ENCODE assay signal across 1 cellular context in the genomic region with DNA sequence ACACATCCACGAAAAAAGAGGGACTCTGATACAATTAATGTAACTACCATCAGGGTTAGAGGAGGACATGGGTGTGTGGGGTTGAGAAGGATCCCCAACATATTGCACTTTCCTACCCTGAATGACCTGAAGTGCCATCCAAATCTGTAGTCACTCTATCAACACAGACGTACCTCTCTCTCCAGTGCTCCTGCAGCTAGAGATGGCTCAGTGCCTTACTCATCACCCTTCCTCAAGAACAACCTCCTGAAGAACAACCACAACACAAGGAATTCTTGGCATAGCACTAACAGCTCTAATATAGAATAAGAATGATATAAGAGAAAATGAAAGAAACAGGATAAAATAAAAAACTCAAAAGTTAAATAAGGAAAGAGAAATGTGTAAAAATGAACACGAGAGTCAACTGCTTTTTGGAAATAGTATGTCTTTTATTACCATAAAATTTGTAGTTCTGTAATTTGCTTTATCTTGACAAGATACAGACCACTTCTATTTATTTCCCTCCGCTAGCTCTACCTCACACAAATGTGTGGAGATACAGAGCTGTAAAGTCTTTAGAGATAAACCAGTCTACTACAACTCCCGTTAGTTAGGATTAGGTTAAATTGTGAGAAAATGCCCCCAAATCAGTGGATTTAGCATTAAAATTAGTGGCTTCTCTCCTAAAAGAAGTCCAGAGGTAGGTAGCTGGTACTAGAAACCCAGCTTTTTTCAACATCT.
TF ChIP-seq lines count a peak whose summit lies in the region.

No MANE protein-coding gene starts in this region.

TF ChIP-seq in SK-N-SH, 30 proteins besides CTCF, POLR2A, EP300 and RAD21 (continued from another document):
- TF ChIP-seq, protein P1, sequence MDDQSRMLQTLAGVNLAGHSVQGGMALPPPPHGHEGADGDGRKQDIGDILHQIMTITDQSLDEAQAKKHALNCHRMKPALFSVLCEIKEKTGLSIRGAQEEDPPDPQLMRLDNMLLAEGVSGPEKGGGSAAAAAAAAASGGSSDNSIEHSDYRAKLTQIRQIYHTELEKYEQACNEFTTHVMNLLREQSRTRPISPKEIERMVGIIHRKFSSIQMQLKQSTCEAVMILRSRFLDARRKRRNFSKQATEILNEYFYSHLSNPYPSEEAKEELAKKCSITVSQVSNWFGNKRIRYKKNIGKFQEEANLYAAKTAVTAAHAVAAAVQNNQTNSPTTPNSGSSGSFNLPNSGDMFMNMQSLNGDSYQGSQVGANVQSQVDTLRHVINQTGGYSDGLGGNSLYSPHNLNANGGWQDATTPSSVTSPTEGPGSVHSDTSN (IDR thresholded peaks at IDR 0.05): peak; percentile 27; the same call in 1 of the 2 replicates
- TF ChIP-seq RXRA (IDR thresholded peaks at IDR 0.05; ENCODE audit: borderline replicate concordance, low read depth) (no peak), FOXJ3 (CRISPR knock-in tag; IDR thresholded peaks at IDR 0.05) (no peak), TEAD4 (IDR thresholded peaks at IDR 0.05; ENCODE audit: borderline replicate concordance, insufficient read depth) (no peak)
- TF ChIP-seq, protein P2, sequence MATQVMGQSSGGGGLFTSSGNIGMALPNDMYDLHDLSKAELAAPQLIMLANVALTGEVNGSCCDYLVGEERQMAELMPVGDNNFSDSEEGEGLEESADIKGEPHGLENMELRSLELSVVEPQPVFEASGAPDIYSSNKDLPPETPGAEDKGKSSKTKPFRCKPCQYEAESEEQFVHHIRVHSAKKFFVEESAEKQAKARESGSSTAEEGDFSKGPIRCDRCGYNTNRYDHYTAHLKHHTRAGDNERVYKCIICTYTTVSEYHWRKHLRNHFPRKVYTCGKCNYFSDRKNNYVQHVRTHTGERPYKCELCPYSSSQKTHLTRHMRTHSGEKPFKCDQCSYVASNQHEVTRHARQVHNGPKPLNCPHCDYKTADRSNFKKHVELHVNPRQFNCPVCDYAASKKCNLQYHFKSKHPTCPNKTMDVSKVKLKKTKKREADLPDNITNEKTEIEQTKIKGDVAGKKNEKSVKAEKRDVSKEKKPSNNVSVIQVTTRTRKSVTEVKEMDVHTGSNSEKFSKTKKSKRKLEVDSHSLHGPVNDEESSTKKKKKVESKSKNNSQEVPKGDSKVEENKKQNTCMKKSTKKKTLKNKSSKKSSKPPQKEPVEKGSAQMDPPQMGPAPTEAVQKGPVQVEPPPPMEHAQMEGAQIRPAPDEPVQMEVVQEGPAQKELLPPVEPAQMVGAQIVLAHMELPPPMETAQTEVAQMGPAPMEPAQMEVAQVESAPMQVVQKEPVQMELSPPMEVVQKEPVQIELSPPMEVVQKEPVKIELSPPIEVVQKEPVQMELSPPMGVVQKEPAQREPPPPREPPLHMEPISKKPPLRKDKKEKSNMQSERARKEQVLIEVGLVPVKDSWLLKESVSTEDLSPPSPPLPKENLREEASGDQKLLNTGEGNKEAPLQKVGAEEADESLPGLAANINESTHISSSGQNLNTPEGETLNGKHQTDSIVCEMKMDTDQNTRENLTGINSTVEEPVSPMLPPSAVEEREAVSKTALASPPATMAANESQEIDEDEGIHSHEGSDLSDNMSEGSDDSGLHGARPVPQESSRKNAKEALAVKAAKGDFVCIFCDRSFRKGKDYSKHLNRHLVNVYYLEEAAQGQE (IDR thresholded peaks at IDR 0.05; ENCODE audit: low read depth, low read length): no peak
